2 cellular contexts compared by ENCODE assay signal in the genomic region with DNA sequence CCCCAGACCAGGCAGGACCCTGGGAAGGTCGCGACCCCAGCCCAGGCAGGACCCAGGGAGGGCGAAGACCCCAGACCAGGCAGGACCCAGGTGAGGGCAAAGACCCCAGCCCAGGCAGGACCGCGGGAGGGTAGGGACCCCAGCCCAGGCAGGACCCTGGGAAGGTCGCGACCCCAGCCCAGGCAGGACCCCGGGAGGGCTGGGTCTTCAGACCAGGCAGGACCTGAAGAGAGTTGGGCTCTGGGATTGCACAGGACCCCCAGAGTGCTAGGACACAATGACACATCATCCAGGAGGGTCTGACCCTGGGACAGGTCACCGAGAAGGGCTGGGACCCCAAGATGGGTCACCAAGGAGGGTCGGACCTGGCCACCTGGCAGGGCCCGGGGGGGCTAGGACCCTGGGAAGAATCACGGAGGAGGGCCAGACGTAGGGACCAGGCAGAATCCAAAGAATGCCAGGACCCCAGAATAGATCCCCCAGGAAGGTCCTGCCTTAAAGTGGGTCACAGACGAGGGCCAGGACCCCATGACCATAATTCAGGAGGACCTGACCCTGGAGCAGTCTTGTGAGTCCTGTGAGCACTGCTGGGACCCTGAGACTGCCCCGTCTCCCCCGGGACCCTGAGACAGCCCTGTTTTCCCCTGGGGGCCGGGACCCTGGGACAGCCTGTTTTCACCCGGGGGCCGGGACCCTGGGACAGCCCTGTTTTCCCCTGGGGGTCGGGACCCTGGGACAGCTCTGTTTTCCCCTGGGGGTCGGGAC.
A peak's percentile ranks its signal among the peaks of the same experiment; 100 is the strongest.
TF ChIP-seq lines count a peak whose summit lies in the region.

No MANE protein-coding gene starts in this region.

TF ChIP-seq in HCT116, 20 proteins besides CTCF, POLR2A, EP300 and RAD21:
- TF ChIP-seq ZFX (IDR thresholded peaks at IDR 0.05) (no peak), ZNF274 (IDR thresholded peaks at IDR 0.05; ENCODE audit: low read depth, low read length) (no peak), EGR1 (IDR thresholded peaks at IDR 0.05; ENCODE audit: low read depth) (no peak), SP1 (IDR thresholded peaks at IDR 0.05; ENCODE audit: low read depth) (no peak), CEBPB (IDR thresholded peaks at IDR 0.05; ENCODE audit: low read depth) (no peak), ELF1 (IDR thresholded peaks at IDR 0.05; ENCODE audit: borderline replicate concordance, low read depth) (no peak), ATF3 (IDR thresholded peaks at IDR 0.05) (no peak), CBX3 (IDR thresholded peaks at IDR 0.05; ENCODE audit: low read depth) (no peak), FOSL1 (IDR thresholded peaks at IDR 0.05; ENCODE audit: low read depth) (no peak), SRF (IDR thresholded peaks at IDR 0.05; ENCODE audit: low read depth) (no peak), EZH2 (IDR thresholded peaks at IDR 0.05) (no peak), EZH2phosphoT487 (IDR thresholded peaks at IDR 0.05; ENCODE audit: borderline replicate concordance) (no peak), JUND (IDR thresholded peaks at IDR 0.05) (no peak), TCF7L2 (IDR thresholded peaks at IDR 0.05; ENCODE audit: borderline replicate concordance, extremely low read depth, insufficient read depth, insufficient read length) (no peak), YY1 (IDR thresholded peaks at IDR 0.05; ENCODE audit: extremely low read depth, insufficient replicate concordance, low read depth, low read length) (no peak), SIN3A (IDR thresholded peaks at IDR 0.05; ENCODE audit: low read depth) (no peak), MAX (IDR thresholded peaks at IDR 0.05) (no peak), POLR2AphosphoS5 (IDR thresholded peaks at IDR 0.05; ENCODE audit: low read depth, low read length) (no peak)
- TF ChIP-seq, protein P1, sequence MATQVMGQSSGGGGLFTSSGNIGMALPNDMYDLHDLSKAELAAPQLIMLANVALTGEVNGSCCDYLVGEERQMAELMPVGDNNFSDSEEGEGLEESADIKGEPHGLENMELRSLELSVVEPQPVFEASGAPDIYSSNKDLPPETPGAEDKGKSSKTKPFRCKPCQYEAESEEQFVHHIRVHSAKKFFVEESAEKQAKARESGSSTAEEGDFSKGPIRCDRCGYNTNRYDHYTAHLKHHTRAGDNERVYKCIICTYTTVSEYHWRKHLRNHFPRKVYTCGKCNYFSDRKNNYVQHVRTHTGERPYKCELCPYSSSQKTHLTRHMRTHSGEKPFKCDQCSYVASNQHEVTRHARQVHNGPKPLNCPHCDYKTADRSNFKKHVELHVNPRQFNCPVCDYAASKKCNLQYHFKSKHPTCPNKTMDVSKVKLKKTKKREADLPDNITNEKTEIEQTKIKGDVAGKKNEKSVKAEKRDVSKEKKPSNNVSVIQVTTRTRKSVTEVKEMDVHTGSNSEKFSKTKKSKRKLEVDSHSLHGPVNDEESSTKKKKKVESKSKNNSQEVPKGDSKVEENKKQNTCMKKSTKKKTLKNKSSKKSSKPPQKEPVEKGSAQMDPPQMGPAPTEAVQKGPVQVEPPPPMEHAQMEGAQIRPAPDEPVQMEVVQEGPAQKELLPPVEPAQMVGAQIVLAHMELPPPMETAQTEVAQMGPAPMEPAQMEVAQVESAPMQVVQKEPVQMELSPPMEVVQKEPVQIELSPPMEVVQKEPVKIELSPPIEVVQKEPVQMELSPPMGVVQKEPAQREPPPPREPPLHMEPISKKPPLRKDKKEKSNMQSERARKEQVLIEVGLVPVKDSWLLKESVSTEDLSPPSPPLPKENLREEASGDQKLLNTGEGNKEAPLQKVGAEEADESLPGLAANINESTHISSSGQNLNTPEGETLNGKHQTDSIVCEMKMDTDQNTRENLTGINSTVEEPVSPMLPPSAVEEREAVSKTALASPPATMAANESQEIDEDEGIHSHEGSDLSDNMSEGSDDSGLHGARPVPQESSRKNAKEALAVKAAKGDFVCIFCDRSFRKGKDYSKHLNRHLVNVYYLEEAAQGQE (IDR thresholded peaks at IDR 0.05; ENCODE audit: low read depth), result no peak

TF ChIP-seq in GM12878, 131 proteins besides CTCF, POLR2A, EP300 and RAD21:
- TF ChIP-seq IKZF2 (IDR thresholded peaks at IDR 0.05), result no peak
- no peak for TF ChIP-seq SMAD1 (IDR thresholded peaks at IDR 0.05; ENCODE audit: low read depth, partially characterized antibody)
- TF ChIP-seq NR2F1 (conservative IDR thresholded peaks at IDR 0.05), result peak; percentile 27; the same call in 1 of the 2 replicates
- TF ChIP-seq MEF2B (IDR thresholded peaks at IDR 0.05; ENCODE audit: partially characterized antibody, poor library complexity, severe bottlenecking), result peak; percentile 59
- TF ChIP-seq ATF2 (IDR thresholded peaks at IDR 0.05; ENCODE audit: low read length), result no peak
- TF ChIP-seq ZZZ3 (IDR thresholded peaks at IDR 0.05; ENCODE audit: control insufficient read depth, insufficient read length, low read depth), result no peak
